ENCODE assay signal across 11 cellular contexts in genomic region chr4:9247953-9248680, GRCh38. TPM values are rescaled to one million over a fixed set of nuclear protein-coding genes. Genes with fewer than 3 reads are reported as not detected.
A peak's percentile ranks its signal among the peaks of the same experiment; 100 is the strongest.
DNase-seq lines count a peak whose midpoint lies in the region; FAIRE-seq and TF ChIP-seq lines count a peak whose summit lies in the region.
"Not testable (repeated sequence)": the region's sequence is repeated elsewhere in the genome, so short reads cannot be mapped to it uniquely, and the experiment has no call there.
"Had no signal": no experiment of that assay in that cellular context is flagged by ENCODE, and none has a peak within 500 bp of the region (broad histone marks: within the 10 kb centered on the region; RNA-seq: fewer than 3 reads in every experiment).

A gene with protein sequence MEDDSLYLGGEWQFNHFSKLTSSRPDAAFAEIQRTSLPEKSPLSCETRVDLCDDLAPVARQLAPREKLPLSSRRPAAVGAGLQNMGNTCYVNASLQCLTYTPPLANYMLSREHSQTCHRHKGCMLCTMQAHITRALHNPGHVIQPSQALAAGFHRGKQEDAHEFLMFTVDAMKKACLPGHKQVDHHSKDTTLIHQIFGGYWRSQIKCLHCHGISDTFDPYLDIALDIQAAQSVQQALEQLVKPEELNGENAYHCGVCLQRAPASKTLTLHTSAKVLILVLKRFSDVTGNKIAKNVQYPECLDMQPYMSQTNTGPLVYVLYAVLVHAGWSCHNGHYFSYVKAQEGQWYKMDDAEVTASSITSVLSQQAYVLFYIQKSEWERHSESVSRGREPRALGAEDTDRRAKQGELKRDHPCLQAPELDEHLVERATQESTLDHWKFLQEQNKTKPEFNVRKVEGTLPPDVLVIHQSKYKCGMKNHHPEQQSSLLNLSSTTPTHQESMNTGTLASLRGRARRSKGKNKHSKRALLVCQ (plus strand): TSS chr4:9248630. CDS start chr4:9248630, 0 bp downstream.

- peak; percentile 4 for FAIRE-seq in HTR-8/SVneo (lab: Jason Lieb, UNC)
- FAIRE-seq in kidney (lab: Jason Lieb, UNC), result not testable (repeated sequence)

- not testable (repeated sequence) for H3K36me3 Mint-ChIP-seq in activated CD4-positive, alpha-beta T cell treated with anti-CD3 and anti-CD28 coated beads, Interleukin-2, amount 10 ng/mL, durations not matched to agents 24 days and 14 days (ENCODE audit: low read depth); endodermal cell (ENCODE audit: low read depth)

- not testable (repeated sequence) for H3K9me3 Mint-ChIP-seq in activated CD4-positive, alpha-beta T cell treated with anti-CD3 and anti-CD28 coated beads, Interleukin-2, amount 10 ng/mL, durations not matched to agents 24 days and 14 days; endodermal cell

- H3K4me1 ChIP-seq in adrenal gland (replicated peaks in 1 of 2); endodermal cell (ENCODE audit: control insufficient read depth, insufficient read depth, low read length); kidney (ENCODE audit: control insufficient read depth in 1 of 2, insufficient read depth in 1 of 2, low read depth in 1 of 2, low read length in 2 of 2); ovary (ENCODE audit: insufficient read depth): not testable (repeated sequence)

- not testable (repeated sequence) for TF ChIP-seq CTCF in adrenal gland (IDR thresholded peaks at IDR 0.05); endodermal cell (conservative IDR thresholded peaks at IDR 0.05); kidney (IDR thresholded peaks at IDR 0.05; ENCODE audit: borderline replicate concordance, extremely low read depth, insufficient read depth); ovary (IDR thresholded peaks at IDR 0.05)

- 87 to 90% (median 89%) methylated on average over 11 to 20 of the region's 26 CpGs for WGBS in adrenal gland, 4 donors
- 87% methylated on average over 4 of the region's 26 CpGs; no CpG with 5 or more reads in 1 of the 2 experiments for WGBS in endodermal cell (ENCODE audit: insufficient coverage in 1 of 2, insufficient read length in 1 of 2), 2 experiments
- 82 to 89% (median 88%) methylated on average over 12 to 16 of the region's 26 CpGs for WGBS in ovary, 3 donors

- not testable (repeated sequence) for DNase-seq in HTR-8/SVneo (ENCODE audit: insufficient read length, low spot score)
- peak; percentile 54 for DNase-seq in activated CD4-positive, alpha-beta T cell treated with anti-CD3 and anti-CD28 coated beads, Interleukin-2, amount 10 ng/mL, durations not matched to agents 24 days and 14 days
- DNase-seq in adrenal gland, result peak in 5 of 7 donors; percentile 6 to 66 (median 13)
- peak; percentile 10 for DNase-seq in endodermal cell
- DNase-seq in kidney, result peak; percentile 38
- peak in 4 of 5 donors; percentile 5 to 28 (median 15) for DNase-seq in ovary
- DNase-seq in stimulated activated CD4-positive, alpha-beta T cell treated with anti-CD3 and anti-CD28 coated beads, Interleukin-1b, Interleukin-23, amount 100 ng/mL, for 48 hours, result peak; percentile 1

- intact Hi-C loops in activated CD4-positive, alpha-beta T cell treated with anti-CD3 and anti-CD28 coated beads, Interleukin-2, amount 10 ng/mL, durations not matched to agents 24 days and 14 days (cut with micrococcal nuclease); adrenal gland (cut with DNase I); kidney (cut with DNase I); ovary (cut with DNase I): not testable (repeated sequence)

- not testable (repeated sequence) for H3K4me1 Mint-ChIP-seq in activated CD4-positive, alpha-beta T cell treated with anti-CD3 and anti-CD28 coated beads, Interleukin-2, amount 10 ng/mL, durations not matched to agents 24 days and 14 days; endodermal cell

- H3K4me3 Mint-ChIP-seq in activated CD4-positive, alpha-beta T cell treated with anti-CD3 and anti-CD28 coated beads, Interleukin-2, amount 10 ng/mL, durations not matched to agents 24 days and 14 days; endodermal cell: not testable (repeated sequence)

- H3K36me3 ChIP-seq in adrenal gland (replicated peaks in 1 of 2); endodermal cell (ENCODE audit: control insufficient read depth, insufficient read depth, low read length); kidney (ENCODE audit: control insufficient read depth in 1 of 2, insufficient read depth in 2 of 2, low read length in 2 of 2); ovary: not testable (repeated sequence)

- H3K4me3 ChIP-seq in adrenal gland; endodermal cell (ENCODE audit: low read length); kidney (ENCODE audit: low read length in 2 of 2); ovary: not testable (repeated sequence)

- H3K9ac ChIP-seq in endodermal cell (ENCODE audit: extremely low read depth, low read length, poor library complexity, severe bottlenecking); kidney (ENCODE audit: low read length in 2 of 2): not testable (repeated sequence)

- H3K27me3 Mint-ChIP-seq in activated CD4-positive, alpha-beta T cell treated with anti-CD3 and anti-CD28 coated beads, Interleukin-2, amount 10 ng/mL, durations not matched to agents 24 days and 14 days; endodermal cell (ENCODE audit: insufficient read depth): not testable (repeated sequence)

- not testable (repeated sequence) for H3K27ac Mint-ChIP-seq in activated CD4-positive, alpha-beta T cell treated with anti-CD3 and anti-CD28 coated beads, Interleukin-2, amount 10 ng/mL, durations not matched to agents 24 days and 14 days; endodermal cell

- not testable (repeated sequence) for TF ChIP-seq EP300 in ovary (IDR thresholded peaks at IDR 0.05)

- H3K27me3 ChIP-seq in adrenal gland; endodermal cell (ENCODE audit: control insufficient read depth, insufficient read depth, low read length, poor library complexity, severe bottlenecking); ovary: not testable (repeated sequence)

- not testable (repeated sequence) for H3K9me3 ChIP-seq in adrenal gland (replicated peaks in 1 of 3); endodermal cell (ENCODE audit: control insufficient read depth, low read length); kidney (ENCODE audit: control insufficient read depth in 1 of 2, low read length in 2 of 2); ovary

- TF ChIP-seq POLR2A in adrenal gland (IDR thresholded peaks at IDR 0.05); ovary (IDR thresholded peaks at IDR 0.05): not testable (repeated sequence)

- H3K27ac ChIP-seq in adrenal gland; endodermal cell (ENCODE audit: low read depth, low read length); kidney (ENCODE audit: low read depth in 2 of 2, low read length in 2 of 2); ovary: not testable (repeated sequence)

RNA-seq across cellular contexts. Expression of the gene that starts here (rescaled TPM):
- not detected in 2 replicates for total RNA-seq in activated CD4-positive, alpha-beta T cell treated with anti-CD3 and anti-CD28 coated beads, Interleukin-2, amount 10 ng/mL, durations not matched to agents 24 days and 14 days
- not detected for total RNA-seq in adrenal gland
- polyA plus RNA-seq in adrenal gland, result not detected
- not detected for total RNA-seq in endodermal cell
- not detected for polyA plus RNA-seq in endodermal cell (2013, experiment 1 of 2)
- polyA plus RNA-seq in endodermal cell (2013, experiment 2 of 2), result not detected
- not detected for total RNA-seq in kidney
- polyA plus RNA-seq in kidney (ENCODE audit: insufficient read depth, low read depth, low replicate concordance), result not detected
- total RNA-seq in ovary, result not detected
- polyA plus RNA-seq in ovary, result not detected
- total RNA-seq: activated CD8-positive, alpha-beta memory T cell treated with anti-CD3 and anti-CD28 coated beads for 36 hours; GM12878; occipital lobe had no signal
- polyA plus RNA-seq: GM12878, keratinocyte had no signal

Comparison
In these comparisons a context has a peak if more than half of its experiments do, and no peak if none do; other contexts are left out.
1. Peak in DNase-seq in activated CD4-positive, alpha-beta T cell treated with anti-CD3 and anti-CD28 coated beads, Interleukin-2, amount 10 ng/mL, durations not matched to agents 24 days and 14 days; RNA of the gene not detected or under 1 TPM.
2. Peak in DNase-seq in adrenal gland; RNA of the gene not detected or under 1 TPM.
3. Peak in DNase-seq in endodermal cell; RNA of the gene not detected or under 1 TPM.
4. Peak in DNase-seq in kidney; RNA of the gene not detected or under 1 TPM.
5. Peak in DNase-seq in ovary; RNA of the gene not detected or under 1 TPM.